In genomic region chr11:134686418-134686817, GRCh38 we compare ENCODE assay signal across 1 cellular context.
TF ChIP-seq lines count a peak whose summit lies in the region.

No MANE protein-coding gene starts in this region.

TF ChIP-seq in HEK293, 187 proteins besides CTCF, POLR2A, EP300 and RAD21 (continued from another document):
- TF ChIP-seq, protein P1, sequence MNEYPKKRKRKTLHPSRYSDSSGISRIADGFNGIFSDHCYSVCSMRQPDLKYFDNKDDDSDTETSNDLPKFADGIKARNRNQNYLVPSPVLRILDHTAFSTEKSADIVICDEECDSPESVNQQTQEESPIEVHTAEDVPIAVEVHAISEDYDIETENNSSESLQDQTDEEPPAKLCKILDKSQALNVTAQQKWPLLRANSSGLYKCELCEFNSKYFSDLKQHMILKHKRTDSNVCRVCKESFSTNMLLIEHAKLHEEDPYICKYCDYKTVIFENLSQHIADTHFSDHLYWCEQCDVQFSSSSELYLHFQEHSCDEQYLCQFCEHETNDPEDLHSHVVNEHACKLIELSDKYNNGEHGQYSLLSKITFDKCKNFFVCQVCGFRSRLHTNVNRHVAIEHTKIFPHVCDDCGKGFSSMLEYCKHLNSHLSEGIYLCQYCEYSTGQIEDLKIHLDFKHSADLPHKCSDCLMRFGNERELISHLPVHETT (tag by site-specific recombination; IDR thresholded peaks at IDR 0.05), result no peak
